ENCODE assay signal across 8 cellular contexts in the genomic region with DNA sequence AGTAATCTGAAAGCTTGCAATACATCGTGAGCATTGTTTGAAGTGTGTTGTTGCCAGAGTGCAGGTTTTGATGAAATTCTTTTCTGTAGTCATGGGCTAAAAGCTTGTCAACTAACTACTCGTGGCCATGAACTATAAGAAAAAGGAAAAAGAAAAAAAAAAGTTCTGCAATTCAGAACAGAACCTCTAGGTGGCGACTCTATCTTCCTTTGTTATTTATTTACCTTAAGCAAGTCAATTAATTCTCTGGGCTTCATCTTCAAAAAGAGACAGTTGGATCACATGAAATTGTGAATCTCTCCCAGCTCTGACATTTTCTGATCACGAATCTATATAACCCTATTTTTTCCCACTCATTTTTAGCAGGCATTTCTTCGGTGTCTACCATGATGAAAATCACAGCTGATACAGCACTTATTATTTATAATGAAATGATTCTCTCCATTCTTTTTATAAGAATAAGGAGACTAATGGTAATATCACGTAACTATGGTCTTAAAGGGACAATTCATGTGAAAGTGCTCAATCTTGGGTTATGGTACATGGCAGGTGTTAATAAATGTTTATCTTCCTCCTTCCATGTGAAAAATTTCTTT. TPM values are rescaled to one million over a fixed set of nuclear protein-coding genes. Genes with fewer than 3 reads are reported as not detected.
A peak's percentile ranks its signal among the peaks of the same experiment; 100 is the strongest.
DNase-seq lines count a peak whose midpoint lies in the region; ATAC-seq and TF ChIP-seq lines count a peak whose summit lies in the region.

No MANE protein-coding gene starts in this region.

- no peaks in the 10 kb centered on the region for H3F3A ChIP-seq in neural progenitor cell (ENCODE audit: low read depth)

- H3K36me3 Mint-ChIP-seq in Calu3 (ENCODE audit: insufficient read depth, unreplicated experiment) = no peaks in the 10 kb centered on the region
- H3K36me3 Mint-ChIP-seq in neural progenitor cell = no peaks in the 10 kb centered on the region

- no peaks in the 10 kb centered on the region for H4K20me1 ChIP-seq in neural progenitor cell (ENCODE audit: low read depth)

- intact Hi-C loops in Calu3 (cut with micrococcal nuclease; ENCODE audit: unreplicated experiment) = loop anchor here (2.0 kb wide), 1 partner anchor 894 kb away; no protein-coding TSS in a partner anchor

- H3K9me3 Mint-ChIP-seq in Calu3 (ENCODE audit: low read depth, unreplicated experiment) (no peaks in the 10 kb centered on the region), neural progenitor cell (no peaks in the 10 kb centered on the region)

- H3K27ac ChIP-seq in neural progenitor cell = no peak overlapping the region

- no peaks in the 10 kb centered on the region for H3K4me1 ChIP-seq in neural progenitor cell

- TF ChIP-seq CTCF in Calu3 (IDR thresholded peaks at IDR 0.05; ENCODE audit: unreplicated experiment) (peak; percentile 80), choroid plexus epithelial cell (conservative IDR thresholded peaks at IDR 0.05; ENCODE audit: low read depth, low read length) (peak; percentile 66), neural progenitor cell (IDR thresholded peaks at IDR 0.05) (peak; percentile 88)

- H3K4me2 ChIP-seq in neural progenitor cell = no peak overlapping the region

- no peak overlapping the region for H3K27ac Mint-ChIP-seq in Calu3 (ENCODE audit: unreplicated experiment)
- no peak overlapping the region for H3K27ac Mint-ChIP-seq in neural progenitor cell

- H3K9ac ChIP-seq in neural progenitor cell = no peak overlapping the region

- H3K4me3 Mint-ChIP-seq in Calu3 (ENCODE audit: low read depth, unreplicated experiment) (no peak overlapping the region), neural progenitor cell (no peak overlapping the region)

- H3K4me3 ChIP-seq in choroid plexus epithelial cell (ENCODE audit: low read depth, low read length) = no peak overlapping the region
- H3K4me3 ChIP-seq in neural progenitor cell = no peak overlapping the region

- DNase-seq in Calu3 (peak; percentile 46), NCI-H82 (lab: John Stamatoyannopoulos, UW) (peak; percentile 70), choroid plexus epithelial cell (ENCODE audit: low read depth) (peak; percentile 61), neural progenitor cell (ENCODE audit: low spot score) (peak; percentile 15), HK-2 (ENCODE audit: unreplicated experiment) (no peak)
- DNase-seq in activated effector memory CD4-positive, alpha-beta T cell treated with Interleukin-2 at 50 U/mL for 16 hours = no peak

- H2AFZ ChIP-seq in neural progenitor cell (replicated peaks) = no peak overlapping the region

- no TSS peak for BruUV-seq in Calu3 (replicated peaks; lab: Mats Ljungman, UMichigan)

- H3K27me3 ChIP-seq in neural progenitor cell = no peaks in the 10 kb centered on the region

- H3K79me2 ChIP-seq in neural progenitor cell (ENCODE audit: low read depth) = no peaks in the 10 kb centered on the region

- H3K36me3 ChIP-seq in neural progenitor cell = no peaks in the 10 kb centered on the region

- H3K27me3 Mint-ChIP-seq in Calu3 (ENCODE audit: unreplicated experiment) = no peaks in the 10 kb centered on the region
- H3K27me3 Mint-ChIP-seq in neural progenitor cell (ENCODE audit: insufficient read depth, low read depth) = peaks cover 3% of the 10 kb centered on the region

- H3K9me3 ChIP-seq in neural progenitor cell (ENCODE audit: low read depth) = no peaks in the 10 kb centered on the region

- H3K4me1 Mint-ChIP-seq in Calu3 (ENCODE audit: low read depth, unreplicated experiment) (peaks cover 8% of the 10 kb centered on the region), neural progenitor cell (no peaks in the 10 kb centered on the region)

- peak; percentile 59 for ATAC-seq in HG02678 (IDR thresholded peaks at IDR 0.05; ENCODE audit: unreplicated experiment)
- ATAC-seq in HG03432 (IDR thresholded peaks at IDR 0.05; ENCODE audit: unreplicated experiment) = no peak

- CTCF ChIA-PET in Calu3 (lab: Charles Lee) = interaction anchor here (0.5 to 1.9 kb wide), 5 partner anchors 41 to 844 kb away, joined by 3 to 7 read pairs (median 3); no protein-coding TSS in a partner anchor

RNA-seq across cellular contexts. Expression of gene TMEM196, which starts 18.8 kb away (rescaled TPM):
- total RNA-seq in Calu3 (2022) (not detected in 2 replicates), neural progenitor cell (ENCODE audit: low replicate concordance) (not detected in 2 replicates)

RNA-seq across cellular contexts. Expression of gene POLR1F, which starts 45.8 kb away (rescaled TPM):
- total RNA-seq in Calu3 (2022) (37.7 and 43.1 TPM in 2 replicates), neural progenitor cell (ENCODE audit: low replicate concordance) (15.5 and 29.7 TPM in 2 replicates)

Comparison
In these comparisons a context has a peak if more than half of its experiments do, and no peak if none do; other contexts are left out.
1. DNase-seq: peak in Calu3 (single experiment), NCI-H82 (single experiment), choroid plexus epithelial cell (single experiment) and neural progenitor cell (single experiment); none in HK-2 (single experiment) and activated effector memory CD4-positive, alpha-beta T cell treated with Interleukin-2 at 50 U/mL for 16 hours (single experiment).
2. Peak in every context shown above with its lines, with median percentiles within 50 percentile points of each other: CTCF ChIP-seq.